In genomic region chr5:14909369-14909768, GRCh38 we compare ENCODE assay signal across 8 cellular contexts.
"Had no signal": no experiment of that assay in that cellular context is flagged by ENCODE, and none has a peak within 500 bp of the region (broad histone marks: within the 10 kb centered on the region; RNA-seq: fewer than 3 reads in every experiment).

No MANE protein-coding gene starts in this region.

- H3K4me3 Mint-ChIP-seq: IgD-negative memory B cell had no signal

- H3K9me3 Mint-ChIP-seq: IgD-negative memory B cell had no signal

- H3K36me3 Mint-ChIP-seq: IgD-negative memory B cell had no signal

- H3K27ac Mint-ChIP-seq: IgD-negative memory B cell had no signal

- ATAC-seq: HepG2 had no signal

- H3K27ac ChIP-seq: HL-60, KMS-11 had no signal

- H3K4me2 ChIP-seq: KMS-11 had no signal

- DNase-seq: IMR-90, KBM-7, KG1 had no signal

- H3K4me1 Mint-ChIP-seq: IgD-negative memory B cell had no signal

- H3K9ac ChIP-seq: KMS-11 had no signal

- FAIRE-seq: HepG2, HTR-8/SVneo had no signal
